ENCODE assay signal across 1 cellular context in genomic region chr19:53947624-53948023, GRCh38.
TF ChIP-seq lines count a peak whose summit lies in the region.

No MANE protein-coding gene starts in this region.

TF ChIP-seq in GM23338, 12 proteins besides CTCF, POLR2A, EP300 and RAD21:
- TF ChIP-seq POLR2AphosphoS5 (IDR thresholded peaks at IDR 0.05; ENCODE audit: low read depth) (no peak), STAT1 (IDR thresholded peaks at IDR 0.05; ENCODE audit: unreplicated experiment) (no peak), ZNF114 (CRISPR knock-in tag; IDR thresholded peaks at IDR 0.05) (no peak), JUNB (IDR thresholded peaks at IDR 0.05; ENCODE audit: unreplicated experiment) (no peak), ZNF462 (CRISPR knock-in tag; IDR thresholded peaks at IDR 0.05) (no peak), ZNF331 (CRISPR knock-in tag; IDR thresholded peaks at IDR 0.05; ENCODE audit: low read depth) (no peak), REST (IDR thresholded peaks at IDR 0.05; ENCODE audit: unreplicated experiment) (no peak), EZH2phosphoT487 (IDR thresholded peaks at IDR 0.05; ENCODE audit: unreplicated experiment) (no peak), CREB1 (CRISPR knock-in tag; IDR thresholded peaks at IDR 0.05; ENCODE audit: low read depth) (no peak), ETS1 (IDR thresholded peaks at IDR 0.05) (no peak), NANOG (IDR thresholded peaks at IDR 0.05; ENCODE audit: borderline replicate concordance) (no peak), EZH2 (IDR thresholded peaks at IDR 0.05; ENCODE audit: low read depth, unreplicated experiment) (no peak)
